8 cellular contexts compared by ENCODE assay signal in the genomic region with DNA sequence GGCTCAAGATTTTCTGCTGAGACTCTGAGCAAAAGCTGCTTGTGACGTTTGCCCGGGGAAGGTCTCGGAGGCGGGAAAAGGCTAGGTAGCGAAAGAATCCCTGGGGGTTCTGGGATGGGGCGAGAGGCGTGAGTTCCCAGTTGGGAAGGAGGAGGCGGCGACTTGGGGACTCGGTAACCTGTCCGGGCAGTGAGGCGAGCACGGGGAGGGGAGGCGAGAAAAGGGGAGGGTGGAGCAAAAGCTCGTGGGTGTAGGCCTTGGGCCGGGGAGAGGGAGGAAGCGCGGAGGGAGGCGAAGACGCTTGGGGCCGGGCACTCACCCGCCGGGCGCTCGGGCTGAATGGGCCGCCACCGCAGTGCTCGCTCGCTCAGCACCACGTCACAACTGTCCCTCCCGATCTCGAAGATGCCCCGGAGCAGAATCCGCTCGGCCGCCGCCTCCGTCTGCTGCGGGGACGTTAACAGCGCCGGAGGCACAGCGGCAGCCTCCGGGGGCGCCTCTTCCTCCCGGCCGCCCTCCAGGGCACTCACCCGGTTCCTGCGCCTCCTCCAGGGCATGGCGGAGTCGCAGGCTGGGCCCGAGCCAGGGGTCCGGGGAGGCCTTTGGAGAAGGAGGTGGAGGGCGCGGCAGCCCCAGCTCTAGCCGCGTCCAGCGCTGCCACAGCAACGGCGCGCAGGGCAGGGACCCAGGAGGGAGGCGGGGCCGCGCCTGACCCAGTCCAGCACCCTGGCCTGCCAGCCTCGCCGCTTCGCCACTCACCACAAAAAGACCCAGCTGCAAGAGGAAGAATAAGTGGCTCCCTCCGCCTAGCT. TPM values are rescaled to one million over a fixed set of nuclear protein-coding genes. Genes with fewer than 3 reads are reported as not detected.
DNase-seq lines count a peak whose midpoint lies in the region; ATAC-seq, FAIRE-seq and TF ChIP-seq lines count a peak whose summit lies in the region.

A gene with protein sequence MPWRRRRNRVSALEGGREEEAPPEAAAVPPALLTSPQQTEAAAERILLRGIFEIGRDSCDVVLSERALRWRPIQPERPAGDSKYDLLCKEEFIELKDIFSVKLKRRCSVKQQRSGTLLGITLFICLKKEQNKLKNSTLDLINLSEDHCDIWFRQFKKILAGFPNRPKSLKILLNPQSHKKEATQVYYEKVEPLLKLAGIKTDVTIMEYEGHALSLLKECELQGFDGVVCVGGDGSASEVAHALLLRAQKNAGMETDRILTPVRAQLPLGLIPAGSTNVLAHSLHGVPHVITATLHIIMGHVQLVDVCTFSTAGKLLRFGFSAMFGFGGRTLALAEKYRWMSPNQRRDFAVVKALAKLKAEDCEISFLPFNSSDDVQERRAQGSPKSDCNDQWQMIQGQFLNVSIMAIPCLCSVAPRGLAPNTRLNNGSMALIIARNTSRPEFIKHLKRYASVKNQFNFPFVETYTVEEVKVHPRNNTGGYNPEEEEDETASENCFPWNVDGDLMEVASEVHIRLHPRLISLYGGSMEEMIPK (minus strand): TSS at position 656 of the 812 bp plus-strand sequence. CDS start 99 bp downstream, at position 557.

- BruUV-seq in endothelial cell of umbilical vein (replicated peaks; lab: Mats Ljungman, UMichigan), result no TSS peak

- no peaks in the 10 kb centered on the region for H3K9me1 ChIP-seq in endothelial cell of umbilical vein (replicated peaks; ENCODE audit: control insufficient read depth, extremely low read depth, insufficient read depth, low read length)

- H3K27me3 Mint-ChIP-seq in T-cell, result peaks cover 33 to 63% of the 10 kb centered on the region in 2 donors

- CTCF ChIA-PET in T-cell (lab: Charles Lee) (no interaction called here), endothelial cell of umbilical vein (lab: Charles Lee) (interaction anchor here (1.5 kb wide), 1 partner anchor 19 kb away, joined by 3 read pairs; no protein-coding TSS in a partner anchor)

- intact Hi-C loops in endothelial cell of umbilical vein (cut with micrococcal nuclease), result no loop called here
- intact Hi-C loops in aorta (cut with DNase I), result no loop called here

- in situ Hi-C loops in G401 (cut with HindIII; ENCODE audit: low sequenced_read_pairs), result no loop called here

- peaks cover 27 to 49% of the 10 kb centered on the region in 2 experiments for H3K27me3 ChIP-seq in endothelial cell of umbilical vein (ENCODE audit: control insufficient read depth in 2 of 2, insufficient read depth in 2 of 2, low read length in 2 of 2)
- peaks cover 6 to 13% of the 10 kb centered on the region in 2 donors for H3K27me3 ChIP-seq in mucosa of rectum (ENCODE audit: control insufficient read depth in 2 of 2, insufficient read depth in 2 of 2, low read length in 2 of 2)
- no peaks in the 10 kb centered on the region for H3K27me3 ChIP-seq in aorta (ENCODE audit: control insufficient read depth in 1 of 2, insufficient read depth in 2 of 2, low read length in 1 of 2)
- H3K27me3 ChIP-seq in SJCRH30, result no peaks in the 10 kb centered on the region

- no peaks in the 10 kb centered on the region for H4K20me1 ChIP-seq in endothelial cell of umbilical vein (replicated peaks; ENCODE audit: control insufficient read depth, extremely low read depth, insufficient read depth, low read length)

- no peak within 1 kb of the TSS for H3K27ac Mint-ChIP-seq in T-cell

- peak within 1 kb of the TSS; percentile 56 for H3K4me2 ChIP-seq in endothelial cell of umbilical vein (ENCODE audit: insufficient read depth, low read length)

- H3K4me3 ChIP-seq in endothelial cell of umbilical vein (replicated peaks in 1 of 3; ENCODE audit: insufficient read depth in 1 of 3, low read depth in 1 of 3, low read length in 3 of 3) (peak within 1 kb of the TSS in 2 of 3 experiments; percentile 6 to 30), mucosa of rectum (ENCODE audit: low read length in 2 of 2) (peak within 1 kb of the TSS; percentile 53 to 57), aorta (ENCODE audit: low read length in 2 of 2) (peak within 1 kb of the TSS; percentile 23 to 38), SJCRH30 (no peak within 1 kb of the TSS)

- H3K27ac ChIP-seq in endothelial cell of umbilical vein (ENCODE audit: insufficient read depth, low read depth, low read length) (no peak within 1 kb of the TSS), mucosa of rectum (ENCODE audit: low read depth in 2 of 2, low read length in 2 of 2) (no peak within 1 kb of the TSS), aorta (ENCODE audit: low read depth in 1 of 2, low read length in 2 of 2) (no peak within 1 kb of the TSS), SJCRH30 (no peak within 1 kb of the TSS)

- H3K36me3 Mint-ChIP-seq in T-cell, result no peaks in the 10 kb centered on the region

- TF ChIP-seq CTCF in endothelial cell of umbilical vein (IDR thresholded peaks at IDR 0.05; ENCODE audit: extremely low read depth in 1 of 2, insufficient read depth in 1 of 2, low read depth in 1 of 2, low read length in 2 of 2), result no peak

- no peaks in the 10 kb centered on the region for H3K4me1 ChIP-seq in endothelial cell of umbilical vein (ENCODE audit: control insufficient read depth, extremely low read depth, insufficient read depth, low read length)
- no peaks in the 10 kb centered on the region for H3K4me1 ChIP-seq in mucosa of rectum (ENCODE audit: control insufficient read depth in 2 of 2, insufficient read depth in 2 of 2, low read length in 2 of 2)
- no peaks in the 10 kb centered on the region for H3K4me1 ChIP-seq in aorta (ENCODE audit: control insufficient read depth in 1 of 2, insufficient read depth in 2 of 2, low read length in 2 of 2)
- H3K4me1 ChIP-seq in SJCRH30, result no peaks in the 10 kb centered on the region

- H3K9me3 Mint-ChIP-seq in T-cell, result no peaks in the 10 kb centered on the region

- no peaks in the 10 kb centered on the region for H3K79me2 ChIP-seq in endothelial cell of umbilical vein (ENCODE audit: control insufficient read depth, insufficient read depth, low read length)

- WGBS in aorta, 2 donors, result 1% methylated on average over 41 to 68 of the region's 68 CpGs

- H3K4me1 Mint-ChIP-seq in T-cell, result peaks cover 8 to 12% (median 9%) of the 10 kb centered on the region in 3 donors

- peak within 1 kb of the TSS; percentile 66 to 85 (median 75) for H3K4me3 Mint-ChIP-seq in T-cell

- H3K9me3 ChIP-seq in endothelial cell of umbilical vein (replicated peaks; ENCODE audit: control insufficient read depth, insufficient read depth, low read length) (no peaks in the 10 kb centered on the region), mucosa of rectum (ENCODE audit: control insufficient read depth in 2 of 2, low read length in 2 of 2) (no peaks in the 10 kb centered on the region), aorta (ENCODE audit: control insufficient read depth, low read length) (no peaks in the 10 kb centered on the region), SJCRH30 (replicated peaks) (no peaks in the 10 kb centered on the region)

- dilution Hi-C loops in endothelial cell of umbilical vein (cut with MboI; ENCODE audit: extremely low pct_ligation_motif_present, low sequenced_read_pairs), result no loop called here

- POLR2A ChIA-PET in T-cell (lab: Charles Lee), result no interaction called here
- POLR2A ChIA-PET in endothelial cell of umbilical vein (lab: Charles Lee), result no interaction called here

- H2AFZ ChIP-seq in endothelial cell of umbilical vein (ENCODE audit: low read depth, low read length), result peak within 1 kb of the TSS; percentile 58

- DNase-seq in G401 (ENCODE audit: low spot score), result peak; percentile 89
- peak in 5 of 34 experiments; percentile 0 to 6 (median 3) for DNase-seq in T-cell
- no peak for DNase-seq in endothelial cell of umbilical vein (ENCODE audit: low read depth, low spot score)
- peak; percentile 63 to 81 for DNase-seq in aorta
- DNase-seq in SJCRH30, result no peak

- ATAC-seq in GM19468 (IDR thresholded peaks at IDR 0.05; ENCODE audit: extremely low read depth, unreplicated experiment) (peak; percentile 86), HG03460 (IDR thresholded peaks at IDR 0.05; ENCODE audit: unreplicated experiment) (peak; percentile 85), T-cell (replicated peaks in 1 of 4) (peak; percentile 42 to 61 (median 54)), aorta (ENCODE audit: low FRiP score) (peak; percentile 79)

- no peak for TF ChIP-seq POLR2A in endothelial cell of umbilical vein (IDR thresholded peaks at IDR 0.05; ENCODE audit: low read depth, low read length)

- FAIRE-seq in endothelial cell of umbilical vein (lab: Jason Lieb, UNC), result peak; percentile 31

- no peaks in the 10 kb centered on the region for H3K36me3 ChIP-seq in endothelial cell of umbilical vein (ENCODE audit: control insufficient read depth in 2 of 2, extremely low read depth in 1 of 2, insufficient read depth in 2 of 2, low read length in 2 of 2)
- H3K36me3 ChIP-seq in mucosa of rectum (ENCODE audit: control insufficient read depth in 2 of 2, insufficient read depth in 2 of 2, low read length in 2 of 2), result no peaks in the 10 kb centered on the region
- no peaks in the 10 kb centered on the region for H3K36me3 ChIP-seq in aorta (ENCODE audit: control insufficient read depth in 1 of 2, insufficient read depth in 2 of 2, low read length in 1 of 2)
- H3K36me3 ChIP-seq in SJCRH30, result no peaks in the 10 kb centered on the region

- H3K9ac ChIP-seq in endothelial cell of umbilical vein (replicated peaks; ENCODE audit: extremely low read depth, insufficient read depth, low read length) (no peak within 1 kb of the TSS), mucosa of rectum (ENCODE audit: low read depth in 1 of 2, low read length in 2 of 2) (no peak within 1 kb of the TSS)

TF ChIP-seq in endothelial cell of umbilical vein, 7 proteins besides CTCF, POLR2A, EP300 and RAD21:
- TF ChIP-seq, protein P1, sequence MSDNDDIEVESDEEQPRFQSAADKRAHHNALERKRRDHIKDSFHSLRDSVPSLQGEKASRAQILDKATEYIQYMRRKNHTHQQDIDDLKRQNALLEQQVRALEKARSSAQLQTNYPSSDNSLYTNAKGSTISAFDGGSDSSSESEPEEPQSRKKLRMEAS (IDR thresholded peaks at IDR 0.05; ENCODE audit: insufficient read depth, insufficient read length), result no peak
- peak; percentile 68 for TF ChIP-seq EZH2 (IDR thresholded peaks at IDR 0.05; ENCODE audit: borderline replicate concordance, low read depth, low read length, severe bottlenecking)
TF ChIP-seq in endothelial cell of umbilical vein: peak in this region for 1.

RNA-seq across cellular contexts. Expression of the gene that starts here (rescaled TPM):
- total RNA-seq in G401 (2014; rRNA removed; shearing (Covaris generic)), result not detected in 2 replicates
- total RNA-seq in T-cell, result under 1 TPM in 1 of 5 donors, not detected in 4; 0.06 TPM
- not detected in 2 replicates for total RNA-seq in endothelial cell of umbilical vein
- not detected in 2 replicates for polyA plus RNA-seq in endothelial cell of umbilical vein
- not detected in 2 replicates for polyA plus RNA-seq in endothelial cell of umbilical vein (2011; cell fraction: cytosol; rRNA removed)
- not detected in 2 replicates for polyA plus RNA-seq in endothelial cell of umbilical vein (2011; cell fraction: nucleus; rRNA removed)
- 1.9 TPM in 2 replicates for polyA plus RNA-seq in endothelial cell of umbilical vein (2012)
- not detected in 2 replicates for polyA minus RNA-seq in endothelial cell of umbilical vein
- polyA minus RNA-seq in endothelial cell of umbilical vein (2011; cell fraction: cytosol; rRNA and poly(A)+ RNA removed), result not detected
- not detected in 2 replicates for polyA minus RNA-seq in endothelial cell of umbilical vein (2011; cell fraction: nucleus; rRNA and poly(A)+ RNA removed)
- not detected for total RNA-seq in aorta
- polyA plus RNA-seq in aorta, result under 1 TPM; 0.13 to 0.38 TPM
- total RNA-seq in SJCRH30 (2014; rRNA removed; shearing (Covaris generic)), result 0.05 TPM in 1 of 2 replicates, not detected in the other

Comparison
In these comparisons a context has a peak if more than half of its experiments do, and no peak if none do; other contexts are left out.
1. Peak in DNase-seq in G401; RNA of the gene not detected or under 1 TPM.
2. Peak in ATAC-seq in T-cell; RNA of the gene not detected or under 1 TPM.
3. Peak in DNase-seq, ATAC-seq and H3K4me3 ChIP-seq in aorta; RNA of the gene not detected or under 1 TPM.